Comparison of ENCODE assay signal across 9 cellular contexts in genomic region chr1:66333463-66334232, GRCh38.
A peak's percentile ranks its signal among the peaks of the same experiment; 100 is the strongest.
DNase-seq lines count a peak whose midpoint lies in the region; FAIRE-seq and TF ChIP-seq lines count a peak whose summit lies in the region.
"Had no signal": no experiment of that assay in that cellular context is flagged by ENCODE, and none has a peak within 500 bp of the region (broad histone marks: within the 10 kb centered on the region; RNA-seq: fewer than 3 reads in every experiment).

No MANE protein-coding gene starts in this region.

- peaks cover 5 to 65% (median 20%) of the 10 kb centered on the region in 3 donors for H3K36me3 Mint-ChIP-seq in CD8-positive, alpha-beta memory T cell
- H3K36me3 Mint-ChIP-seq in endodermal cell (ENCODE audit: low read depth) (peaks cover 5% of the 10 kb centered on the region), osteocyte (ENCODE audit: unreplicated experiment) (peaks cover 31% of the 10 kb centered on the region)

- no peak overlapping the region for H3K9ac ChIP-seq in endodermal cell (ENCODE audit: extremely low read depth, low read length, poor library complexity, severe bottlenecking)

- peak overlapping the region; percentile 87 for H3K27ac ChIP-seq in CD8-positive, alpha-beta memory T cell (ENCODE audit: low read depth, low read length)
- no peak overlapping the region for H3K27ac ChIP-seq in endodermal cell (ENCODE audit: low read depth, low read length)

- H3K9me3 ChIP-seq in CD8-positive, alpha-beta memory T cell (ENCODE audit: low read length): no peaks in the 10 kb centered on the region
- H3K9me3 ChIP-seq in endodermal cell (ENCODE audit: control insufficient read depth, low read length): no peaks in the 10 kb centered on the region

- peak overlapping the region; percentile 91 to 100 (median 99) for H3K4me3 Mint-ChIP-seq in CD8-positive, alpha-beta memory T cell
- H3K4me3 Mint-ChIP-seq in endodermal cell: peak overlapping the region; percentile 74
- H3K4me3 Mint-ChIP-seq in osteocyte (ENCODE audit: unreplicated experiment): peak overlapping the region; percentile 90

- no peaks in the 10 kb centered on the region for H3K36me3 ChIP-seq in CD8-positive, alpha-beta memory T cell (ENCODE audit: insufficient read depth, low read length)
- H3K36me3 ChIP-seq in endodermal cell (ENCODE audit: control insufficient read depth, insufficient read depth, low read length): no peaks in the 10 kb centered on the region

- TF ChIP-seq CTCF in NB4 (IDR thresholded peaks at IDR 0.05; ENCODE audit: low read depth, low read length) (no peak), endodermal cell (conservative IDR thresholded peaks at IDR 0.05) (no peak), osteocyte (IDR thresholded peaks at IDR 0.05) (no peak), GM13977 (IDR thresholded peaks at IDR 0.05; ENCODE audit: extremely low read depth, insufficient read depth, missing control alignments) (no peak)

- peak overlapping the region; percentile 90 to 100 (median 98) for H3K27ac Mint-ChIP-seq in CD8-positive, alpha-beta memory T cell
- H3K27ac Mint-ChIP-seq in endodermal cell: peak overlapping the region; percentile 70
- H3K27ac Mint-ChIP-seq in osteocyte (ENCODE audit: unreplicated experiment): peak overlapping the region; percentile 94

- CTCF ChIA-PET in CD8-positive, alpha-beta memory T cell (lab: Charles Lee): interaction anchor here (1.4 to 4.6 kb wide), 6 partner anchors 9 to 58 kb away, joined by 4 to 24 read pairs (median 9); no protein-coding TSS in a partner anchor

- FAIRE-seq in frontal cortex (lab: Jason Lieb, UNC): no peak

- in situ Hi-C loops in GM13977 (cut with MboI; ENCODE audit: low pct_unique_long_range_greater_than_20kb, low sequenced_read_pairs, unreplicated experiment): no loop called here

- H3K4me1 ChIP-seq in CD8-positive, alpha-beta memory T cell (ENCODE audit: insufficient read depth, low read length): peaks cover 50% of the 10 kb centered on the region
- peaks cover 11% of the 10 kb centered on the region for H3K4me1 ChIP-seq in endodermal cell (ENCODE audit: control insufficient read depth, insufficient read depth, low read length)

- H3K4me3 ChIP-seq in CD8-positive, alpha-beta memory T cell (ENCODE audit: low read length): peak overlapping the region; percentile 75
- peak overlapping the region; percentile 94 for H3K4me3 ChIP-seq in NB4 (ENCODE audit: low read depth, low read length)
- peak overlapping the region; percentile 81 for H3K4me3 ChIP-seq in endodermal cell (ENCODE audit: low read length)

- no peaks in the 10 kb centered on the region for H3K27me3 ChIP-seq in CD8-positive, alpha-beta memory T cell (ENCODE audit: insufficient read depth, low read length, poor library complexity, severe bottlenecking)
- no peaks in the 10 kb centered on the region for H3K27me3 ChIP-seq in endodermal cell (ENCODE audit: control insufficient read depth, insufficient read depth, low read length, poor library complexity, severe bottlenecking)

- peak in 2 of 5 donors; percentile 11 to 26 for DNase-seq in CD8-positive, alpha-beta memory T cell
- DNase-seq in NB4 (ENCODE audit: low read depth) (peak; percentile 61), endodermal cell (peak; percentile 61), osteocyte (ENCODE audit: extremely low spot score, unreplicated experiment) (no peak), DMS153 (lab: John Stamatoyannopoulos, UW) (no peak), frontal cortex (ENCODE audit: low spot score in 2 of 2) (no peak), NCI-H128 (lab: John Stamatoyannopoulos, UW; ENCODE audit: unreplicated experiment) (no peak), GM13977 (ENCODE audit: low spot score) (no peak)
- DNase-seq: HCEC 1CT had no signal

- no peaks in the 10 kb centered on the region for H3K9me3 Mint-ChIP-seq in CD8-positive, alpha-beta memory T cell
- H3K9me3 Mint-ChIP-seq in endodermal cell: no peaks in the 10 kb centered on the region
- no peaks in the 10 kb centered on the region for H3K9me3 Mint-ChIP-seq in osteocyte (ENCODE audit: unreplicated experiment)

- H3K4me1 Mint-ChIP-seq in CD8-positive, alpha-beta memory T cell: peaks cover 59 to 83% (median 65%) of the 10 kb centered on the region in 3 donors
- H3K4me1 Mint-ChIP-seq in endodermal cell (peaks cover 52% of the 10 kb centered on the region), osteocyte (ENCODE audit: unreplicated experiment) (peaks cover 69% of the 10 kb centered on the region)

- H3K27me3 Mint-ChIP-seq in CD8-positive, alpha-beta memory T cell: peaks cover 0 to 4% of the 10 kb centered on the region in 2 donors
- H3K27me3 Mint-ChIP-seq in endodermal cell (ENCODE audit: insufficient read depth) (no peaks in the 10 kb centered on the region), osteocyte (ENCODE audit: unreplicated experiment) (no peaks in the 10 kb centered on the region)

- WGBS in endodermal cell (ENCODE audit: insufficient coverage in 1 of 2, insufficient read length in 1 of 2), 2 experiments: 57 to 59% methylated on average over 1 to 4 of the region's 4 CpGs

- POLR2A ChIA-PET in CD8-positive, alpha-beta memory T cell (lab: Charles Lee): interaction anchor here (1.0 to 3.4 kb wide), 4 partner anchors 11 to 43 kb away, joined by 3 to 13 read pairs (median 3); no protein-coding TSS in a partner anchor

- TF ChIP-seq POLR2A in NB4 (IDR thresholded peaks at IDR 0.05; ENCODE audit: extremely low read depth, insufficient read length): peak; percentile 19

Comparison
In these comparisons a context has a peak if more than half of its experiments do, and no peak if none do; other contexts are left out.
1. DNase-seq: peak in NB4 (single experiment) and endodermal cell (single experiment); none in osteocyte (single experiment), DMS153 (single experiment), frontal cortex (0 of 2), NCI-H128 (single experiment) and GM13977 (single experiment).
2. Peak in every context shown above with its lines, with median percentiles within 50 percentile points of each other: H3K4me3 ChIP-seq, H3K27ac Mint-ChIP-seq and H3K4me3 Mint-ChIP-seq.